ENCODE assay signal across 23 cellular contexts in the genomic region with DNA sequence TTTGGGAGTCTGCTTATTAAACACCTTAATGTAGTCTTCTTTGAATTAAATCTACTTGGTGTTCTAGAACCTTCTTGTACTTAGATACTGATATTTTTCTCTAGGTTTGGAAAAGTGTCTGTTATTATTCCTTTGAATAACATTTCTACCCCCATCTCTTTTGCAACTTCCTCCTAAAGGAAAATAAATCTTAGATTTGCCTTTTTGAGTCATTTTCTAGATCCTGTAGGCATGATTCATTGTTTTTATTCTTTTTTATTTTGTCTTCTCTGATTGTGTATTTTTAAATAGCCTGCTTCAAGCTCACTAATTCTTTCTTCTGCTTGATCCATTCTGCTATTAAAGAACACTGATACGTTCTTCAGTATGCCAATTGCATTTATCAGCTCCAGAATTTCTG.
"Had no signal": no experiment of that assay in that cellular context is flagged by ENCODE, and none has a peak within 500 bp of the region (broad histone marks: within the 10 kb centered on the region; RNA-seq: fewer than 3 reads in every experiment).

No MANE protein-coding gene starts in this region.

- DNase-seq: activated CD4-positive, alpha-beta memory T cell treated with anti-CD3 and anti-CD28 coated beads for 36 hours; activated CD4-positive, alpha-beta T cell treated with anti-CD3 and anti-CD28 coated beads for 36 hours; activated CD8-positive, alpha-beta memory T cell treated with anti-CD3 and anti-CD28 coated beads, Interleukin-2, amount 10 ng/mL, durations not matched to agents 7 days and 5 days; activated naive CD4-positive, alpha-beta T cell treated with anti-CD3 and anti-CD28 coated beads, Interleukin-2, amount 10 ng/mL, durations not matched to agents 7 days and 5 days; activated T-cell treated with anti-CD3 and anti-CD28 coated beads, Interleukin-2, amount 50 U/mL, for 1 hour; body of pancreas; effector memory CD4-positive, alpha-beta T cell; glutamatergic neuron; hypothalamus; left ventricle myocardium superior; mesendoderm; natural killer cell; stimulated activated CD4-positive, alpha-beta T cell treated with anti-CD3 and anti-CD28 coated beads, Interleukin-4, amount 100 ng/mL, for 4 hours; stimulated activated naive CD8-positive, alpha-beta T cell treated with anti-CD3 and anti-CD28 coated beads, Interleukin-15, amount 100 ng/mL, for 72 hours; WERI-Rb-1 had no signal

- H3K4me3 ChIP-seq: body of pancreas, skin epidermis, thoracic aorta had no signal

- H3K36me3 Mint-ChIP-seq: activated CD4-positive, alpha-beta memory T cell treated with anti-CD3 and anti-CD28 coated beads for 36 hours; activated CD8-positive, alpha-beta memory T cell treated with anti-CD3 and anti-CD28 coated beads, Interleukin-2, amount 10 ng/mL, durations not matched to agents 7 days and 5 days; activated naive CD4-positive, alpha-beta T cell treated with anti-CD3 and anti-CD28 coated beads, Interleukin-2, amount 10 ng/mL, durations not matched to agents 7 days and 5 days had no signal

- H3K27ac ChIP-seq: body of pancreas, foreskin keratinocyte, neutrophil, skin epidermis, thoracic aorta, WERI-Rb-1 had no signal

- H3K27me3 Mint-ChIP-seq: activated CD4-positive, alpha-beta memory T cell treated with anti-CD3 and anti-CD28 coated beads for 36 hours; activated CD4-positive, alpha-beta T cell treated with anti-CD3 and anti-CD28 coated beads for 36 hours; activated CD8-positive, alpha-beta memory T cell treated with anti-CD3 and anti-CD28 coated beads, Interleukin-2, amount 10 ng/mL, durations not matched to agents 7 days and 5 days; activated naive CD4-positive, alpha-beta T cell treated with anti-CD3 and anti-CD28 coated beads, Interleukin-2, amount 10 ng/mL, durations not matched to agents 7 days and 5 days; central memory CD8-positive, alpha-beta T cell; dendritic cell treated with granulocyte-macrophage colony-stimulating factor and Interleukin-4, amounts not matched to agents 40 ng/mL and 50 ng/mL, for 4 days; stimulated activated naive CD8-positive, alpha-beta T cell treated with anti-CD3 and anti-CD28 coated beads, Interleukin-15, amount 100 ng/mL, for 72 hours had no signal

- H3K9me3 Mint-ChIP-seq: activated T-helper 2 cell treated with anti-CD3 and anti-CD28 coated beads, Interferon-gamma antibody, Interleukin-2, Interleukin-4, amounts not matched to agents 10 μg/mL and 5 μg/mL and 100 μg/mL, durations not matched to agents 14 hours and 24 hours and 36 hours; stimulated activated naive CD8-positive, alpha-beta T cell treated with anti-CD3 and anti-CD28 coated beads, Interleukin-15, amount 100 ng/mL, for 72 hours had no signal

- H3K4me1 Mint-ChIP-seq: activated CD4-positive, alpha-beta T cell treated with anti-CD3 and anti-CD28 coated beads for 36 hours; activated CD8-positive, alpha-beta memory T cell treated with anti-CD3 and anti-CD28 coated beads, Interleukin-2, amount 10 ng/mL, durations not matched to agents 7 days and 5 days; activated naive CD4-positive, alpha-beta T cell treated with anti-CD3 and anti-CD28 coated beads, Interleukin-2, amount 10 ng/mL, durations not matched to agents 7 days and 5 days; central memory CD8-positive, alpha-beta T cell; natural killer cell; stimulated activated naive CD8-positive, alpha-beta T cell treated with anti-CD3 and anti-CD28 coated beads, Interleukin-15, amount 100 ng/mL, for 72 hours had no signal

- ATAC-seq: activated CD4-positive, alpha-beta T cell treated with anti-CD3 and anti-CD28 coated beads for 36 hours; activated CD8-positive, alpha-beta memory T cell treated with anti-CD3 and anti-CD28 coated beads, Interleukin-2, amount 10 ng/mL, durations not matched to agents 7 days and 5 days; body of pancreas; left ventricle myocardium superior; natural killer cell; stimulated activated naive CD8-positive, alpha-beta T cell treated with anti-CD3 and anti-CD28 coated beads, Interleukin-15, amount 100 ng/mL, for 72 hours had no signal

- H3K4me1 ChIP-seq: body of pancreas, foreskin keratinocyte had no signal

- H3K36me3 ChIP-seq: neutrophil, thoracic aorta, WERI-Rb-1 had no signal

- H3K4me3 Mint-ChIP-seq: activated CD4-positive, alpha-beta memory T cell treated with anti-CD3 and anti-CD28 coated beads for 36 hours; activated CD4-positive, alpha-beta T cell treated with anti-CD3 and anti-CD28 coated beads for 36 hours; activated CD8-positive, alpha-beta memory T cell treated with anti-CD3 and anti-CD28 coated beads, Interleukin-2, amount 10 ng/mL, durations not matched to agents 7 days and 5 days; activated naive CD4-positive, alpha-beta T cell treated with anti-CD3 and anti-CD28 coated beads, Interleukin-2, amount 10 ng/mL, durations not matched to agents 7 days and 5 days; central memory CD8-positive, alpha-beta T cell; dendritic cell treated with granulocyte-macrophage colony-stimulating factor and Interleukin-4, amounts not matched to agents 40 ng/mL and 50 ng/mL, for 4 days; natural killer cell; stimulated activated naive CD8-positive, alpha-beta T cell treated with anti-CD3 and anti-CD28 coated beads, Interleukin-15, amount 100 ng/mL, for 72 hours; T-helper 1 cell treated with Interleukin-12 subunit alpha and Interleukin-12 subunit beta and Interleukin-4 antibody, amounts not matched to agents 30 μg/mL and 1 μg/mL, for 36 hours had no signal

- H3K27ac Mint-ChIP-seq: activated CD4-positive, alpha-beta memory T cell treated with anti-CD3 and anti-CD28 coated beads for 36 hours; activated CD4-positive, alpha-beta T cell treated with anti-CD3 and anti-CD28 coated beads for 36 hours; activated CD8-positive, alpha-beta memory T cell treated with anti-CD3 and anti-CD28 coated beads, Interleukin-2, amount 10 ng/mL, durations not matched to agents 7 days and 5 days; activated naive CD4-positive, alpha-beta T cell treated with anti-CD3 and anti-CD28 coated beads, Interleukin-2, amount 10 ng/mL, durations not matched to agents 7 days and 5 days; activated T-helper 2 cell treated with anti-CD3 and anti-CD28 coated beads, Interferon-gamma antibody, Interleukin-2, Interleukin-4, amounts not matched to agents 10 μg/mL and 5 μg/mL and 100 μg/mL, durations not matched to agents 14 hours and 24 hours and 36 hours; dendritic cell treated with granulocyte-macrophage colony-stimulating factor and Interleukin-4, amounts not matched to agents 40 ng/mL and 50 ng/mL, for 4 days; natural killer cell; stimulated activated naive CD8-positive, alpha-beta T cell treated with anti-CD3 and anti-CD28 coated beads, Interleukin-15, amount 100 ng/mL, for 72 hours; T-helper 1 cell treated with Interleukin-12 subunit alpha and Interleukin-12 subunit beta and Interleukin-4 antibody, amounts not matched to agents 30 μg/mL and 1 μg/mL, for 36 hours had no signal

- H3K9me3 ChIP-seq: body of pancreas, neutrophil, thoracic aorta had no signal

- H3K27me3 ChIP-seq: body of pancreas, foreskin keratinocyte, neutrophil had no signal
